ENCODE assay signal across 8 cellular contexts in genomic region chr19:47305309-47305751, GRCh38. TPM values are rescaled to one million over a fixed set of nuclear protein-coding genes. Genes with fewer than 3 reads are reported as not detected.
DNase-seq lines count a peak whose midpoint lies in the region; ATAC-seq and TF ChIP-seq lines count a peak whose summit lies in the region.

No MANE protein-coding gene starts in this region.

- H2AFZ ChIP-seq in KMS-11 (ENCODE audit: low read depth) = no peak overlapping the region

- 9% methylated on average over 14 of the region's 14 CpGs for WGBS in right cardiac atrium

- intact Hi-C loops in right cardiac atrium (cut with DNase I) = no loop called here

- H3K27me3 ChIP-seq in KMS-11 (ENCODE audit: insufficient read depth, low read depth) = peaks cover 38% of the 10 kb centered on the region
- H3K27me3 ChIP-seq in right cardiac atrium (ENCODE audit: control insufficient read depth, insufficient read depth) = no peaks in the 10 kb centered on the region
- no peaks in the 10 kb centered on the region for H3K27me3 ChIP-seq in skeletal muscle satellite cell (ENCODE audit: control insufficient read depth, insufficient read depth, low read length)

- TF ChIP-seq CTCF in KMS-11 (conservative IDR thresholded peaks at IDR 0.05; ENCODE audit: low read depth, low read length) = peak; percentile 99

- H3K9ac ChIP-seq in KMS-11 (no peak overlapping the region), SK-N-MC (ENCODE audit: insufficient read length) (no peak overlapping the region), skeletal muscle satellite cell (ENCODE audit: low read depth, low read length) (peak overlapping the region; percentile 19)

- ATAC-seq in right cardiac atrium = peak; percentile 33 to 51

- H3K4me1 ChIP-seq in KMS-11 (ENCODE audit: low read depth, poor library complexity, severe bottlenecking) (peaks cover 21% of the 10 kb centered on the region), right cardiac atrium (ENCODE audit: control insufficient read depth, insufficient read depth, low read length) (no peaks in the 10 kb centered on the region), skeletal muscle satellite cell (ENCODE audit: control insufficient read depth, insufficient read depth, low read length) (peaks cover 16% of the 10 kb centered on the region)

- no peaks in the 10 kb centered on the region for H4K20me1 ChIP-seq in KMS-11 (ENCODE audit: insufficient read depth)

- no peaks in the 10 kb centered on the region for H3K36me3 ChIP-seq in KMS-11 (ENCODE audit: insufficient read depth)
- no peaks in the 10 kb centered on the region for H3K36me3 ChIP-seq in SK-N-MC (ENCODE audit: insufficient read depth, low read length)
- H3K36me3 ChIP-seq in skeletal muscle satellite cell (ENCODE audit: insufficient read depth, low read length) = no peaks in the 10 kb centered on the region

- H3K4me3 ChIP-seq in KMS-11 (IDR thresholded peaks at IDR 0.05; ENCODE audit: insufficient read depth, low read depth, low read length) (no peak overlapping the region), SK-N-MC (peak overlapping the region; percentile 68), right cardiac atrium (ENCODE audit: low read length) (no peak overlapping the region), skeletal muscle satellite cell (ENCODE audit: low read length) (peak overlapping the region; percentile 30)

- peak; percentile 25 for DNase-seq in DMS153 treated with DMSO at 0.1 percent for 48 hours (lab: John Stamatoyannopoulos, UW; ENCODE audit: unreplicated experiment)
- no peak for DNase-seq in SK-N-MC (ENCODE audit: low read depth, low spot score)
- DNase-seq in activated naive CD8-positive, alpha-beta T cell treated with anti-CD3 and anti-CD28 coated beads, Interleukin-2, amount 50 U/mL, for 16 hours (ENCODE audit: low read depth, low spot score) = peak; percentile 17
- DNase-seq in right cardiac atrium = peak; percentile 56 to 87 (median 86)
- DNase-seq in occipital lobe (lab: John Stamatoyannopoulos, UW) = no peak
- DNase-seq in hippocampal formation (lab: John Stamatoyannopoulos, UW) = no peak

- no peaks in the 10 kb centered on the region for H3K79me2 ChIP-seq in KMS-11 (ENCODE audit: insufficient read depth, low read depth)

- H3K4me2 ChIP-seq in KMS-11 (0 out of 2 replicates have a peak overlapping the region, but pooled peaks have one; percentile 6), skeletal muscle satellite cell (ENCODE audit: low read length) (peak overlapping the region; percentile 69)

- no peaks in the 10 kb centered on the region for H3K9me3 ChIP-seq in SK-N-MC (ENCODE audit: low read depth, low read length)
- no peaks in the 10 kb centered on the region for H3K9me3 ChIP-seq in right cardiac atrium (ENCODE audit: control insufficient read depth, low read length)
- no peaks in the 10 kb centered on the region for H3K9me3 ChIP-seq in skeletal muscle satellite cell (replicated peaks; ENCODE audit: low read length)

- H3K27ac ChIP-seq in KMS-11 (no peak overlapping the region), SK-N-MC (no peak overlapping the region), right cardiac atrium (ENCODE audit: low read length) (no peak overlapping the region)

RNA-seq across cellular contexts. Expression of gene C5AR1, which starts 4.3 kb away (rescaled TPM):
- 10 to 100 TPM in 1 of 4 donors, 1 to 10 TPM in 3; 5.9 to 11.7 (median 6.9) TPM for total RNA-seq in right cardiac atrium
- 2.3 TPM for polyA plus RNA-seq in right cardiac atrium
- total RNA-seq in skeletal muscle satellite cell (2012; rRNA removed) = under 0.01 TPM in 1 of 2 replicates, not detected in the other
- total RNA-seq in occipital lobe = 0.16 TPM

RNA-seq across cellular contexts. Expression of gene C5AR2, which starts 26.6 kb away (rescaled TPM):
- total RNA-seq in right cardiac atrium (1 to 10 TPM in 3 of 4 donors, under 1 TPM in 1; 0.65 to 2.5 (median 1.4) TPM), occipital lobe (0.31 TPM)
- 0.79 TPM for polyA plus RNA-seq in right cardiac atrium
- total RNA-seq in skeletal muscle satellite cell (2012; rRNA removed) = 0.44 and 0.76 TPM in 2 replicates

RNA-seq across cellular contexts. Expression of gene INAFM1, which starts 30.6 kb away (rescaled TPM):
- total RNA-seq in right cardiac atrium (10 to 100 TPM; 13.3 to 16.9 (median 15.0) TPM), occipital lobe (2.3 TPM)
- 7.0 TPM for polyA plus RNA-seq in right cardiac atrium
- total RNA-seq in skeletal muscle satellite cell (2012; rRNA removed) = 0.51 and 3.1 TPM in 2 replicates

RNA-seq across cellular contexts. Expression of gene DHX34, which starts 43.8 kb away (rescaled TPM):
- 1 to 10 TPM; 5.5 to 8.1 (median 6.1) TPM for total RNA-seq in right cardiac atrium
- 5.5 TPM for polyA plus RNA-seq in right cardiac atrium
- 18.8 and 21.3 TPM in 2 replicates for total RNA-seq in skeletal muscle satellite cell (2012; rRNA removed)
- total RNA-seq in occipital lobe = 10.8 TPM

RNA-seq across cellular contexts. Expression of gene CCDC9, which starts 49.0 kb away (rescaled TPM):
- 10 to 100 TPM; 18.1 to 27.5 (median 22.4) TPM for total RNA-seq in right cardiac atrium
- polyA plus RNA-seq in right cardiac atrium = 27.8 TPM
- 6.1 and 7.6 TPM in 2 replicates for total RNA-seq in skeletal muscle satellite cell (2012; rRNA removed)
- total RNA-seq in occipital lobe = 2.8 TPM

Comparison
In these comparisons a context has a peak if more than half of its experiments do, and no peak if none do; other contexts are left out.
1. DNase-seq: peak in DMS153 treated with DMSO at 0.1 percent for 48 hours (single experiment), activated naive CD8-positive, alpha-beta T cell treated with anti-CD3 and anti-CD28 coated beads, Interleukin-2, amount 50 U/mL, for 16 hours (single experiment) and right cardiac atrium (3 of 3); none in SK-N-MC (single experiment), occipital lobe (single experiment) and hippocampal formation (0 of 2).
2. H3K4me3 ChIP-seq: peak in SK-N-MC (single experiment) and skeletal muscle satellite cell (single experiment); none in KMS-11 (single experiment) and right cardiac atrium (single experiment).